12 cellular contexts compared by ENCODE assay signal in genomic region chr4:24736066-24736465, GRCh38. TPM values are rescaled to one million over a fixed set of nuclear protein-coding genes. Genes with fewer than 3 reads are reported as not detected.
DNase-seq lines count a peak whose midpoint lies in the region; ATAC-seq and TF ChIP-seq lines count a peak whose summit lies in the region.
"Had no signal": no experiment of that assay in that cellular context is flagged by ENCODE, and none has a peak within 500 bp of the region (broad histone marks: within the 10 kb centered on the region; RNA-seq: fewer than 3 reads in every experiment).

No MANE protein-coding gene starts in this region.

- H3K9ac ChIP-seq in Karpas-422 (ENCODE audit: low read length): no peak overlapping the region

- WGBS in spleen, 5 donors: 57 to 68% (median 61%) methylated on average over 5 of the region's 5 CpGs

- intact Hi-C loops in lower lobe of right lung (cut with DNase I): no loop called here
- intact Hi-C loops in spleen (cut with DNase I; ENCODE audit: low total_unique reads): no loop called here

- no peaks in the 10 kb centered on the region for H3K79me2 ChIP-seq in Karpas-422 (ENCODE audit: low read length)

- ATAC-seq in lower lobe of right lung (peak; percentile 47 to 55), HG03442 (IDR thresholded peaks at IDR 0.05; ENCODE audit: unreplicated experiment) (no peak)

- H2AFZ ChIP-seq in Karpas-422 (ENCODE audit: low read length): no peak overlapping the region

- H3K27ac ChIP-seq in Karpas-422 (ENCODE audit: low read length) (no peak overlapping the region), lower lobe of right lung (no peak overlapping the region), spleen (no peak overlapping the region)

- H3K27me3 ChIP-seq in Karpas-422 (ENCODE audit: low read length) (peaks cover 3% of the 10 kb centered on the region; the same call in 1 of the 2 replicates), lower lobe of right lung (ENCODE audit: low read depth) (no peaks in the 10 kb centered on the region), spleen (replicated peaks in 1 of 7) (no peaks in the 10 kb centered on the region)

- DNase-seq in EL (peak; percentile 14), Karpas-422 (peak; percentile 78), choroid plexus epithelial cell (ENCODE audit: low read depth) (peak; percentile 72), lower lobe of right lung (peak; percentile 52), NCI-H146 treated with DMSO at 0.1 percent for 48 hours (lab: John Stamatoyannopoulos, UW; ENCODE audit: unreplicated experiment) (no peak), spleen (no peak), LoVo (ENCODE audit: low spot score) (no peak)
- DNase-seq: activated CD4-positive, CD25-positive, alpha-beta regulatory T cell; activated naive CD4-positive, alpha-beta T cell treated with anti-CD3 and anti-CD28 coated beads, Interleukin-2, amount 50 U/mL, for 16 hours; foreskin melanocyte; NCI-H774 had no signal

- TF ChIP-seq CTCF in choroid plexus epithelial cell (conservative IDR thresholded peaks at IDR 0.05; ENCODE audit: low read depth, low read length): peak; percentile 89
- peak; percentile 38 for TF ChIP-seq CTCF in lower lobe of right lung (IDR thresholded peaks at IDR 0.05)
- TF ChIP-seq CTCF in spleen (IDR thresholded peaks at IDR 0.05 in 8 of 11, conservative IDR thresholded peaks at IDR 0.05 in 3 of 11): no peak

- H3K9me2 ChIP-seq in Karpas-422 (replicated peaks; ENCODE audit: insufficient read depth, low read length): no peaks in the 10 kb centered on the region

- H3K4me1 ChIP-seq in Karpas-422 (ENCODE audit: low read length) (peaks cover 22% of the 10 kb centered on the region), lower lobe of right lung (no peaks in the 10 kb centered on the region), spleen (no peaks in the 10 kb centered on the region)

- H3K36me3 ChIP-seq in Karpas-422 (ENCODE audit: insufficient read depth, low read length) (no peaks in the 10 kb centered on the region), lower lobe of right lung (no peaks in the 10 kb centered on the region), spleen (no peaks in the 10 kb centered on the region)

- H4K20me1 ChIP-seq in Karpas-422 (ENCODE audit: insufficient read depth, low read depth, low read length): no peaks in the 10 kb centered on the region

- H3K4me2 ChIP-seq in Karpas-422 (ENCODE audit: low read depth, low read length, poor library complexity, severe bottlenecking): no peak overlapping the region

- no peak for TF ChIP-seq POLR2A in spleen (IDR thresholded peaks at IDR 0.05)

- H3K4me3 ChIP-seq in Karpas-422 (ENCODE audit: low read length): no peak overlapping the region
- no peak overlapping the region for H3K4me3 ChIP-seq in choroid plexus epithelial cell (ENCODE audit: low read depth, low read length)
- no peak overlapping the region for H3K4me3 ChIP-seq in lower lobe of right lung
- no peak overlapping the region for H3K4me3 ChIP-seq in spleen

- peaks cover 5% of the 10 kb centered on the region for H3K9me3 ChIP-seq in Karpas-422 (ENCODE audit: low read length)
- no peaks in the 10 kb centered on the region for H3K9me3 ChIP-seq in lower lobe of right lung
- peaks cover 0 to 22% (median 18%) of the 10 kb centered on the region in 8 donors for H3K9me3 ChIP-seq in spleen

RNA-seq across cellular contexts. Expression of gene SOD3, which starts 59.3 kb away (rescaled TPM):
- not detected in 2 replicates for total RNA-seq in Karpas-422 (2014; rRNA removed; shearing (Covaris generic); ENCODE audit: low replicate concordance)
- total RNA-seq in lower lobe of right lung: 111 TPM
- 10 to 100 TPM in 6 of 7 donors, 1 to 10 TPM in 1; 8.6 to 28.8 (median 17.0) TPM for total RNA-seq in spleen
- 10 to 100 TPM in 1 of 3 donors, 1 to 10 TPM in 2; 4.0 to 13.8 (median 9.6) TPM for polyA plus RNA-seq in spleen

Comparison
In these comparisons a context has a peak if more than half of its experiments do, and no peak if none do; other contexts are left out.
1. DNase-seq: peak in EL (single experiment), Karpas-422 (single experiment), choroid plexus epithelial cell (single experiment) and lower lobe of right lung (single experiment); none in NCI-H146 treated with DMSO at 0.1 percent for 48 hours (single experiment), spleen (single experiment) and LoVo (single experiment).
2. CTCF ChIP-seq: peak in choroid plexus epithelial cell (single experiment) and lower lobe of right lung (single experiment); none in spleen (0 of 11).